Comparison of ENCODE assay signal across 9 cellular contexts in the genomic region with DNA sequence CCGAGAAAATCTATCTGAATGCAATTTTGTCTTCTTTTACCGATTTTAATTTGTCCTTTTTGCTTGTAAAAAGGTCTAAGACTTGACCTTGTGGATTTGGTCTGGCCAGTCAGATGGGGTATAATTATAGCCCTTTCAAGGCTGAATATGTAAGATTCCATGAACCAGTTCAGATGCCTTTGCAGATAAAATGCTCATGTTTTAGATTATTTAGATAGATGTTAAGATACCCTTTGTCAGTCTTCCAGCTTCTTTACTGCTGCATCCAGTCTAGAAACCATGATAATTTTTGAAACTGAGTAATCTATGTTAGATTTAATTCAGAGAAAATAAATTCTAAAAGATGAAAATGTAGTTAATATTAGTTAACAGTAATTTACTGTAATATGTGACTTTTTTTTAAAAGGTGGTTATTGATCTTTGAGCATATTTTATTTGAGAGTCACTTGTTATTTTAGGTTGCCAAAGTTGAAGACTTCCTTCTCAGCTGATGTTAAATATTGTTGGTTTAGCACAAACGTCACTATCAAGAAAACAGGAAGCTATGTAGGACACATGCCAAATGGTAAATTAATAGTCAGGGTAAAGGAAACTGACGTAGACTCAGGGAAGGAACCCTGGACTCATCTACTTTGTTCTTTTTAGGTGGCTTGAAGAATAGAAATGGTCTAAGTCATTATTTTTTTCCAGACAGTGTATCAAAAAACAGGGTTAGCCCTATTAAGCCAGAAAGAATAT. TPM values are rescaled to one million over a fixed set of nuclear protein-coding genes. Genes with fewer than 3 reads are reported as not detected.
DNase-seq lines count a peak whose midpoint lies in the region; ATAC-seq and TF ChIP-seq lines count a peak whose summit lies in the region.
"Had no signal": no experiment of that assay in that cellular context is flagged by ENCODE, and none has a peak within 500 bp of the region (broad histone marks: within the 10 kb centered on the region; RNA-seq: fewer than 3 reads in every experiment).

No MANE protein-coding gene starts in this region.

- peak; percentile 64 to 91 for ATAC-seq in right cardiac atrium
- no peak for ATAC-seq in HG02840 (IDR thresholded peaks at IDR 0.05; ENCODE audit: low FRiP score, unreplicated experiment)
- no peak for ATAC-seq in GM21528 (IDR thresholded peaks at IDR 0.05; ENCODE audit: low FRiP score, unreplicated experiment)
- no peak for ATAC-seq in HG02588 (IDR thresholded peaks at IDR 0.05; ENCODE audit: unreplicated experiment)

- WGBS in right cardiac atrium, result 31% methylated on average over 4 of the region's 4 CpGs
- 18 to 46% (median 23%) methylated on average over 4 of the region's 4 CpGs for WGBS in spleen, 5 donors

- peaks cover 22% of the 10 kb centered on the region for H3K4me1 Mint-ChIP-seq in activated naive CD8-positive, alpha-beta T cell treated with anti-CD3 and anti-CD28 coated beads for 36 hours

- peak overlapping the region; percentile 16 for H3K27ac Mint-ChIP-seq in activated naive CD8-positive, alpha-beta T cell treated with anti-CD3 and anti-CD28 coated beads for 36 hours

- no peaks in the 10 kb centered on the region for H3K9me3 ChIP-seq in right cardiac atrium (ENCODE audit: control insufficient read depth, low read length)
- no peaks in the 10 kb centered on the region for H3K9me3 ChIP-seq in spleen

- H3K36me3 ChIP-seq in spleen, result peaks cover 0 to 1% (median 0%) of the 10 kb centered on the region in 6 donors

- DNase-seq in DMS153 (lab: John Stamatoyannopoulos, UW) (peak; percentile 69), DMS153 treated with DMSO at 0.1 percent for 48 hours (lab: John Stamatoyannopoulos, UW; ENCODE audit: unreplicated experiment) (no peak), right cardiac atrium (no peak), spleen (no peak)
- DNase-seq in activated naive CD8-positive, alpha-beta T cell treated with anti-CD3 and anti-CD28 coated beads for 36 hours, result no peak

- TF ChIP-seq CTCF in spleen (IDR thresholded peaks at IDR 0.05 in 8 of 11, conservative IDR thresholded peaks at IDR 0.05 in 3 of 11), result no peak

- H3K36me3 Mint-ChIP-seq in activated naive CD8-positive, alpha-beta T cell treated with anti-CD3 and anti-CD28 coated beads for 36 hours, result peaks cover 12% of the 10 kb centered on the region

- H3K9me3 Mint-ChIP-seq in activated naive CD8-positive, alpha-beta T cell treated with anti-CD3 and anti-CD28 coated beads for 36 hours, result no peaks in the 10 kb centered on the region

- H3K27me3 Mint-ChIP-seq in activated naive CD8-positive, alpha-beta T cell treated with anti-CD3 and anti-CD28 coated beads for 36 hours, result no peaks in the 10 kb centered on the region

- intact Hi-C loops in right cardiac atrium (cut with DNase I) (no loop called here), spleen (cut with DNase I; ENCODE audit: low total_unique reads) (no loop called here)

- H3K4me3 Mint-ChIP-seq in activated naive CD8-positive, alpha-beta T cell treated with anti-CD3 and anti-CD28 coated beads for 36 hours, result no peak overlapping the region

- no peaks in the 10 kb centered on the region for H3K4me1 ChIP-seq in right cardiac atrium (ENCODE audit: control insufficient read depth, insufficient read depth, low read length)
- H3K4me1 ChIP-seq in spleen, result peaks cover 8 to 52% (median 25%) of the 10 kb centered on the region in 6 donors

- H3K4me3 ChIP-seq in right cardiac atrium (ENCODE audit: low read length) (no peak overlapping the region), spleen (no peak overlapping the region)

- H3K27me3 ChIP-seq in right cardiac atrium (ENCODE audit: control insufficient read depth, insufficient read depth) (no peaks in the 10 kb centered on the region), spleen (replicated peaks in 1 of 7) (no peaks in the 10 kb centered on the region)

- TF ChIP-seq POLR2A in spleen (IDR thresholded peaks at IDR 0.05), result no peak

- H3K27ac ChIP-seq in right cardiac atrium (ENCODE audit: low read length), result no peak overlapping the region
- peak overlapping the region; percentile 59 to 81 (median 73) for H3K27ac ChIP-seq in spleen
- H3K27ac ChIP-seq: 22Rv1 had no signal

RNA-seq across cellular contexts. Expression of gene BABAM2, which starts 29.8 kb away (rescaled TPM):
- 10 to 100 TPM; 45.2 to 53.2 TPM for total RNA-seq in activated naive CD8-positive, alpha-beta T cell treated with anti-CD3 and anti-CD28 coated beads for 36 hours
- total RNA-seq in right cardiac atrium (10 to 100 TPM; 63.8 to 65.2 (median 64.2) TPM), spleen (10 to 100 TPM; 42.1 to 70.1 (median 63.5) TPM)
- polyA plus RNA-seq in right cardiac atrium (45.2 TPM), spleen (10 to 100 TPM; 16.1 to 24.0 (median 19.8) TPM)

RNA-seq across cellular contexts. Expression of gene RBKS, which starts 30.1 kb away (rescaled TPM):
- 1 to 10 TPM; 5.1 to 5.4 TPM for total RNA-seq in activated naive CD8-positive, alpha-beta T cell treated with anti-CD3 and anti-CD28 coated beads for 36 hours
- total RNA-seq in right cardiac atrium (1 to 10 TPM; 1.4 to 3.9 (median 2.6) TPM), spleen (1 to 10 TPM; 2.0 to 5.1 (median 3.1) TPM)
- polyA plus RNA-seq in right cardiac atrium (3.4 TPM), spleen (1 to 10 TPM in 2 of 3 donors, under 1 TPM in 1; 1.00 to 2.3 (median 1.7) TPM)

Comparison
In these comparisons a context has a peak if more than half of its experiments do, and no peak if none do; other contexts are left out.
1. ATAC-seq: peak in right cardiac atrium (2 of 2); none in HG02840 (single experiment), GM21528 (single experiment) and HG02588 (single experiment).